In the genomic region with DNA sequence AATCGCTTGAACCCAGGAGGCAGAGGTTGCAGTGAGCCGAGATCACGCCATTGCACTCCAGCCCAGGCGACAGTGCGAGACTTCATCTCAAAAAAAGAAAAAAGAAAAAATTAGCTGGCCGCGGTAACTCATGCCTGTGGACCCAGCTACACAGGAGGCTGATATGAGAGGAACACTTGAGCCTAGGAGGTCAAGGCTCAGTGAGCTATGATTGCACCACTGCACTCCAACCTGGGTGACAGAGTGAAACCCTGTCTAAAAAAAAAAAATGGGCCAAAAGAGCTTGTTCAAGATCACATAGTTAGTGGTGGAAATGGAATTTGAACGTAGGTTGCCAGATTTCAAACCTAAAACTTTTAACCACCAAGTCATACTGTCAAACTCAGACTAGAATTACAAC, we compare ENCODE assay signal across 24 cellular contexts. TPM values are rescaled to one million over a fixed set of nuclear protein-coding genes. Genes with fewer than 3 reads are reported as not detected.
A peak's percentile ranks its signal among the peaks of the same experiment; 100 is the strongest.
DNase-seq lines count a peak whose midpoint lies in the region; ATAC-seq lines count a peak whose summit lies in the region.
"Had no signal": no experiment of that assay in that cellular context is flagged by ENCODE, and none has a peak within 500 bp of the region (broad histone marks: within the 10 kb centered on the region; RNA-seq: fewer than 3 reads in every experiment).

No MANE protein-coding gene starts in this region.

- no peak overlapping the region for H3K4me3 Mint-ChIP-seq in CD4-positive, CD25-positive, alpha-beta regulatory T cell
- H3K4me3 Mint-ChIP-seq: stimulated activated naive CD8-positive, alpha-beta T cell treated with anti-CD3 and anti-CD28 coated beads, Interleukin-15, Interleukin-2, amounts not matched to agents 100 ng/mL and 50 ng/mL, for 24 hours had no signal

- no peaks in the 10 kb centered on the region for H3K9me3 ChIP-seq in CD4-positive, CD25-positive, alpha-beta regulatory T cell (ENCODE audit: control insufficient read depth in 2 of 2, low read length in 2 of 2)
- H3K9me3 ChIP-seq: breast epithelium, Peyer's patch, tibial artery had no signal

- no peak overlapping the region for H3K27ac ChIP-seq in CD4-positive, CD25-positive, alpha-beta regulatory T cell (ENCODE audit: insufficient read depth, low read length, poor library complexity, severe bottlenecking)
- peak overlapping the region; percentile 84 for H3K27ac ChIP-seq in layer of hippocampus (ENCODE audit: low read depth, low read length)
- H3K27ac ChIP-seq: Peyer's patch, tibial artery had no signal

- peak overlapping the region in 2 of 3 donors; percentile 41 to 52 for H3K27ac Mint-ChIP-seq in CD4-positive, CD25-positive, alpha-beta regulatory T cell
- H3K27ac Mint-ChIP-seq: stimulated activated naive CD8-positive, alpha-beta T cell treated with anti-CD3 and anti-CD28 coated beads, Interleukin-15, Interleukin-2, amounts not matched to agents 100 ng/mL and 50 ng/mL, for 24 hours had no signal

- peaks cover 4% of the 10 kb centered on the region for H3K27me3 Mint-ChIP-seq in CD4-positive, CD25-positive, alpha-beta regulatory T cell
- H3K27me3 Mint-ChIP-seq: stimulated activated naive CD8-positive, alpha-beta T cell treated with anti-CD3 and anti-CD28 coated beads, Interleukin-15, Interleukin-2, amounts not matched to agents 100 ng/mL and 50 ng/mL, for 24 hours had no signal

- H3K4me1 ChIP-seq in CD4-positive, CD25-positive, alpha-beta regulatory T cell (ENCODE audit: control insufficient read depth, insufficient read depth, low read length, poor library complexity, severe bottlenecking), result no peaks in the 10 kb centered on the region
- H3K4me1 ChIP-seq: breast epithelium, Peyer's patch, tibial artery had no signal

- no peaks in the 10 kb centered on the region for H3K27me3 ChIP-seq in CD4-positive, CD25-positive, alpha-beta regulatory T cell (ENCODE audit: control insufficient read depth, insufficient read depth, low read length)
- H3K27me3 ChIP-seq in layer of hippocampus (ENCODE audit: control insufficient read depth, insufficient read depth, low read length), result no peaks in the 10 kb centered on the region
- H3K27me3 ChIP-seq: breast epithelium, Peyer's patch, tibial artery had no signal

- peaks cover 0 to 18% (median 13%) of the 10 kb centered on the region in 4 donors for H3K4me1 Mint-ChIP-seq in CD4-positive, CD25-positive, alpha-beta regulatory T cell

- no peak overlapping the region for H3K4me3 ChIP-seq in CD4-positive, CD25-positive, alpha-beta regulatory T cell (ENCODE audit: low read depth, low read length)
- H3K4me3 ChIP-seq: breast epithelium, Peyer's patch, tibial artery had no signal

- H3K36me3 Mint-ChIP-seq in CD4-positive, CD25-positive, alpha-beta regulatory T cell, result no peaks in the 10 kb centered on the region

- no peaks in the 10 kb centered on the region for H3K36me3 ChIP-seq in CD4-positive, CD25-positive, alpha-beta regulatory T cell (ENCODE audit: control insufficient read depth, insufficient read depth, low read length)
- H3K36me3 ChIP-seq: breast epithelium, Peyer's patch, tibial artery had no signal

- no peak for ATAC-seq in CD4-positive, CD25-positive, alpha-beta regulatory T cell (ENCODE audit: low read depth in 2 of 2)
- ATAC-seq in GM19351 (IDR thresholded peaks at IDR 0.05; ENCODE audit: unreplicated experiment), result peak; percentile 54
- ATAC-seq in HG03432 (IDR thresholded peaks at IDR 0.05; ENCODE audit: unreplicated experiment), result peak; percentile 53
- ATAC-seq in HG03025 (IDR thresholded peaks at IDR 0.05; ENCODE audit: low FRiP score, unreplicated experiment), result no peak
- no peak for ATAC-seq in GM19023 (IDR thresholded peaks at IDR 0.05; ENCODE audit: unreplicated experiment)
- ATAC-seq: left ventricle myocardium superior, right cardiac atrium had no signal

- no peak for DNase-seq in CD4-positive, CD25-positive, alpha-beta regulatory T cell
- DNase-seq in NCI-H1092 (lab: John Stamatoyannopoulos, UW) (no peak), EL (no peak)
- DNase-seq: activated CD4-positive, alpha-beta T cell treated with anti-CD3 and anti-CD28 coated beads, Interleukin-2, amount 50 U/mL, for 48 hours; activated CD4-positive, CD25-positive, alpha-beta regulatory T cell treated with anti-CD3 and anti-CD28 coated beads, Interleukin-2, amount 50 U/mL, for 72 hours; activated naive CD4-positive, alpha-beta T cell treated with anti-CD3 and anti-CD28 coated beads, Interleukin-2, amount 50 U/mL, for 16 hours; DMS 273 treated with DMSO at 0.1 percent for 48 hours; effector CD4-positive, alpha-beta T cell; Kasumi-1; left ventricle myocardium superior; NCI-H1436 treated with DMSO at 0.1 percent for 48 hours; NCI-H226; Peyer's patch; right cardiac atrium; SHP77; stimulated activated CD4-positive, alpha-beta T cell treated with anti-CD3 and anti-CD28 coated beads, Interleukin-1b, Interleukin-23, amount 100 ng/mL, for 48 hours; tibial artery had no signal

- H3K9me3 Mint-ChIP-seq in CD4-positive, CD25-positive, alpha-beta regulatory T cell, result no peaks in the 10 kb centered on the region
- H3K9me3 Mint-ChIP-seq: stimulated activated naive CD8-positive, alpha-beta T cell treated with anti-CD3 and anti-CD28 coated beads, Interleukin-15, Interleukin-2, amounts not matched to agents 100 ng/mL and 50 ng/mL, for 24 hours had no signal

RNA-seq across cellular contexts. Expression of gene PPP4R2, which starts 46.2 kb away (rescaled TPM):
- total RNA-seq in CD4-positive, CD25-positive, alpha-beta regulatory T cell, result 98.4 TPM
- 10 to 100 TPM; 39.1 to 65.6 (median 51.7) TPM for polyA plus RNA-seq in CD4-positive, CD25-positive, alpha-beta regulatory T cell

Comparison
In these comparisons a context has a peak if more than half of its experiments do, and no peak if none do; other contexts are left out.
1. ATAC-seq: peak in GM19351 (single experiment) and HG03432 (single experiment); none in CD4-positive, CD25-positive, alpha-beta regulatory T cell (0 of 2), HG03025 (single experiment) and GM19023 (single experiment).